ENCODE assay signal across 1 cellular context in the genomic region with DNA sequence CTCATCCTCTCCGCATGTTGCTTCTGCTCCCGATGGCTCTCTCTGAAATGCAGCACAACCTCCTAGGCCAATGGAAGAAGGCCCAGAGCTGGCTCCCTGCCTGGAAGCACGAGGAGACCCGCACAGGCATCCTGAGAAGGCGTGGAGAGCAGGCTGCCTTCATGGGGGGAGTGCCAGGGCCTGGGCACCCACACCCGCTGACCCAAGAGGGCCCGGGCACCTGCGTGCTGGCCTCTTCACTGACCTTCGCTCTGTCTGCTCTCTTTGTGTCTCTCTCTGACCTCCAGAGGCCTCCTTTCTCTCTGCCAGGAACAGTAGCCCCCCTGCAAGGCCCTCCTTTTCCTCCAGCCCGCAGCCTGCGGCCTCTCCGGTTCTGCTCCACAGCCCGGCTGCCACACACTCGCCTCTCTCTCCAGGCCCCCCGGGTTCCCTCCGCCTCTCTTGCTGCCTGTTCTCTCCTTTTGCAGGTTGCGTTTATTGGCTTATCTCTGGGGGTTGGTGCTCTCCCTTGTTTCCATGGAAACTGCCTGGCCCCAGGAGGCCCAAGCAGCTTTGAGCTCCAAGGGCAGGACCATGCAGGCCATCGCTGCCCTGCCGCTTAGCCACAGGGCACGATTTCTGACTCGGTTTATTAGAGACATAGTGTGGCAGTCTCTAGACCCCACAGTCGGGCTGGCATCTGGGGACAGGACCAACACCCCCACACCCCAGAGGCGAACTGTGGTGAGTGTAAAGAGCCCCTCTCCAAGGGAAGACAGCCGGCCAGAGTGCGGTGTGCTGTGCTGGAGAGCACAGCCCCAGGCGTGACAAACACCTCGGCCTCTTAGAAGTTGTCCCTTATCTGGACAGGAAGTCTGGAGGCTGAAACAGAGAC.
TF ChIP-seq lines count a peak whose summit lies in the region.

No MANE protein-coding gene starts in this region.

TF ChIP-seq in K562, 482 proteins besides CTCF, POLR2A, EP300 and RAD21 (continued from another document):
- TF ChIP-seq, protein P1, sequence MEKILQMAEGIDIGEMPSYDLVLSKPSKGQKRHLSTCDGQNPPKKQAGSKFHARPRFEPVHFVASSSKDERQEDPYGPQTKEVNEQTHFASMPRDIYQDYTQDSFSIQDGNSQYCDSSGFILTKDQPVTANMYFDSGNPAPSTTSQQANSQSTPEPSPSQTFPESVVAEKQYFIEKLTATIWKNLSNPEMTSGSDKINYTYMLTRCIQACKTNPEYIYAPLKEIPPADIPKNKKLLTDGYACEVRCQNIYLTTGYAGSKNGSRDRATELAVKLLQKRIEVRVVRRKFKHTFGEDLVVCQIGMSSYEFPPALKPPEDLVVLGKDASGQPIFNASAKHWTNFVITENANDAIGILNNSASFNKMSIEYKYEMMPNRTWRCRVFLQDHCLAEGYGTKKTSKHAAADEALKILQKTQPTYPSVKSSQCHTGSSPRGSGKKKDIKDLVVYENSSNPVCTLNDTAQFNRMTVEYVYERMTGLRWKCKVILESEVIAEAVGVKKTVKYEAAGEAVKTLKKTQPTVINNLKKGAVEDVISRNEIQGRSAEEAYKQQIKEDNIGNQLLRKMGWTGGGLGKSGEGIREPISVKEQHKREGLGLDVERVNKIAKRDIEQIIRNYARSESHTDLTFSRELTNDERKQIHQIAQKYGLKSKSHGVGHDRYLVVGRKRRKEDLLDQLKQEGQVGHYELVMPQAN (IDR thresholded peaks at IDR 0.05; ENCODE audit: borderline replicate concordance), result no peak
- TF ChIP-seq ZNF717 (CRISPR knock-in tag; IDR thresholded peaks at IDR 0.05) (no peak), NFE2 (IDR thresholded peaks at IDR 0.05; ENCODE audit: low read depth) (no peak), CBFB (CRISPR knock-in tag; IDR thresholded peaks at IDR 0.05) (0 out of 2 replicates have a peak, but pooled peaks have one; percentile 26), TBP (optimal IDR thresholded peaks at IDR 0.05; ENCODE audit: low read depth, low read length) (no peak)
- TF ChIP-seq, protein P2, sequence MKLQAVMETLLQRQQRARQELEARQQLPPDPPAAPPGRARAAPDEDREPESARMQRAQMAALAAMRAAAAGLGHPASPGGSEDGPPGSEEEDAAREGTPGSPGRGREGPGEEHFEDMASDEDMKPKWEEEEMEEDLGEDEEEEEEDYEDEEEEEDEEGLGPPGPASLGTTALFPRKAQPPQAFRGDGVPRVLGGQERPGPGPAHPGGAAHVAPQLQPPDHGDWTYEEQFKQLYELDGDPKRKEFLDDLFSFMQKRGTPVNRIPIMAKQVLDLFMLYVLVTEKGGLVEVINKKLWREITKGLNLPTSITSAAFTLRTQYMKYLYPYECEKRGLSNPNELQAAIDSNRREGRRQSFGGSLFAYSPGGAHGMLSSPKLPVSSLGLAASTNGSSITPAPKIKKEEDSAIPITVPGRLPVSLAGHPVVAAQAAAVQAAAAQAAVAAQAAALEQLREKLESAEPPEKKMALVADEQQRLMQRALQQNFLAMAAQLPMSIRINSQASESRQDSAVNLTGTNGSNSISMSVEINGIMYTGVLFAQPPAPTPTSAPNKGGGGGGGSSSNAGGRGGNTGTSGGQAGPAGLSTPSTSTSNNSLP (IDR thresholded peaks at IDR 0.05; ENCODE audit: borderline replicate concordance, low read depth, low read length), result no peak
- TF ChIP-seq, protein P3, sequence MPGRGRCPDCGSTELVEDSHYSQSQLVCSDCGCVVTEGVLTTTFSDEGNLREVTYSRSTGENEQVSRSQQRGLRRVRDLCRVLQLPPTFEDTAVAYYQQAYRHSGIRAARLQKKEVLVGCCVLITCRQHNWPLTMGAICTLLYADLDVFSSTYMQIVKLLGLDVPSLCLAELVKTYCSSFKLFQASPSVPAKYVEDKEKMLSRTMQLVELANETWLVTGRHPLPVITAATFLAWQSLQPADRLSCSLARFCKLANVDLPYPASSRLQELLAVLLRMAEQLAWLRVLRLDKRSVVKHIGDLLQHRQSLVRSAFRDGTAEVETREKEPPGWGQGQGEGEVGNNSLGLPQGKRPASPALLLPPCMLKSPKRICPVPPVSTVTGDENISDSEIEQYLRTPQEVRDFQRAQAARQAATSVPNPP (IDR thresholded peaks at IDR 0.05; ENCODE audit: borderline replicate concordance, insufficient read depth, insufficient read length), result no peak
- TF ChIP-seq, protein P4, sequence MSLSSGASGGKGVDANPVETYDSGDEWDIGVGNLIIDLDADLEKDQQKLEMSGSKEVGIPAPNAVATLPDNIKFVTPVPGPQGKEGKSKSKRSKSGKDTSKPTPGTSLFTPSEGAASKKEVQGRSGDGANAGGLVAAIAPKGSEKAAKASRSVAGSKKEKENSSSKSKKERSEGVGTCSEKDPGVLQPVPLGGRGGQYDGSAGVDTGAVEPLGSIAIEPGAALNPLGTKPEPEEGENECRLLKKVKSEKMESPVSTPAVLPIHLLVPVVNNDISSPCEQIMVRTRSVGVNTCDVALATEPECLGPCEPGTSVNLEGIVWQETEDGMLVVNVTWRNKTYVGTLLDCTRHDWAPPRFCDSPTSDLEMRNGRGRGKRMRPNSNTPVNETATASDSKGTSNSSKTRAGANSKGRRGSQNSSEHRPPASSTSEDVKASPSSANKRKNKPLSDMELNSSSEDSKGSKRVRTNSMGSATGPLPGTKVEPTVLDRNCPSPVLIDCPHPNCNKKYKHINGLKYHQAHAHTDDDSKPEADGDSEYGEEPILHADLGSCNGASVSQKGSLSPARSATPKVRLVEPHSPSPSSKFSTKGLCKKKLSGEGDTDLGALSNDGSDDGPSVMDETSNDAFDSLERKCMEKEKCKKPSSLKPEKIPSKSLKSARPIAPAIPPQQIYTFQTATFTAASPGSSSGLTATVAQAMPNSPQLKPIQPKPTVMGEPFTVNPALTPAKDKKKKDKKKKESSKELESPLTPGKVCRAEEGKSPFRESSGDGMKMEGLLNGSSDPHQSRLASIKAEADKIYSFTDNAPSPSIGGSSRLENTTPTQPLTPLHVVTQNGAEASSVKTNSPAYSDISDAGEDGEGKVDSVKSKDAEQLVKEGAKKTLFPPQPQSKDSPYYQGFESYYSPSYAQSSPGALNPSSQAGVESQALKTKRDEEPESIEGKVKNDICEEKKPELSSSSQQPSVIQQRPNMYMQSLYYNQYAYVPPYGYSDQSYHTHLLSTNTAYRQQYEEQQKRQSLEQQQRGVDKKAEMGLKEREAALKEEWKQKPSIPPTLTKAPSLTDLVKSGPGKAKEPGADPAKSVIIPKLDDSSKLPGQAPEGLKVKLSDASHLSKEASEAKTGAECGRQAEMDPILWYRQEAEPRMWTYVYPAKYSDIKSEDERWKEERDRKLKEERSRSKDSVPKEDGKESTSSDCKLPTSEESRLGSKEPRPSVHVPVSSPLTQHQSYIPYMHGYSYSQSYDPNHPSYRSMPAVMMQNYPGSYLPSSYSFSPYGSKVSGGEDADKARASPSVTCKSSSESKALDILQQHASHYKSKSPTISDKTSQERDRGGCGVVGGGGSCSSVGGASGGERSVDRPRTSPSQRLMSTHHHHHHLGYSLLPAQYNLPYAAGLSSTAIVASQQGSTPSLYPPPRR (CRISPR knock-in tag; IDR thresholded peaks at IDR 0.05; ENCODE audit: borderline replicate concordance), result no peak
- TF ChIP-seq, protein P5, sequence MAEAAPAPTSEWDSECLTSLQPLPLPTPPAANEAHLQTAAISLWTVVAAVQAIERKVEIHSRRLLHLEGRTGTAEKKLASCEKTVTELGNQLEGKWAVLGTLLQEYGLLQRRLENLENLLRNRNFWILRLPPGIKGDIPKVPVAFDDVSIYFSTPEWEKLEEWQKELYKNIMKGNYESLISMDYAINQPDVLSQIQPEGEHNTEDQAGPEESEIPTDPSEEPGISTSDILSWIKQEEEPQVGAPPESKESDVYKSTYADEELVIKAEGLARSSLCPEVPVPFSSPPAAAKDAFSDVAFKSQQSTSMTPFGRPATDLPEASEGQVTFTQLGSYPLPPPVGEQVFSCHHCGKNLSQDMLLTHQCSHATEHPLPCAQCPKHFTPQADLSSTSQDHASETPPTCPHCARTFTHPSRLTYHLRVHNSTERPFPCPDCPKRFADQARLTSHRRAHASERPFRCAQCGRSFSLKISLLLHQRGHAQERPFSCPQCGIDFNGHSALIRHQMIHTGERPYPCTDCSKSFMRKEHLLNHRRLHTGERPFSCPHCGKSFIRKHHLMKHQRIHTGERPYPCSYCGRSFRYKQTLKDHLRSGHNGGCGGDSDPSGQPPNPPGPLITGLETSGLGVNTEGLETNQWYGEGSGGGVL (CRISPR knock-in tag; IDR thresholded peaks at IDR 0.05), result no peak
- TF ChIP-seq, protein P6, sequence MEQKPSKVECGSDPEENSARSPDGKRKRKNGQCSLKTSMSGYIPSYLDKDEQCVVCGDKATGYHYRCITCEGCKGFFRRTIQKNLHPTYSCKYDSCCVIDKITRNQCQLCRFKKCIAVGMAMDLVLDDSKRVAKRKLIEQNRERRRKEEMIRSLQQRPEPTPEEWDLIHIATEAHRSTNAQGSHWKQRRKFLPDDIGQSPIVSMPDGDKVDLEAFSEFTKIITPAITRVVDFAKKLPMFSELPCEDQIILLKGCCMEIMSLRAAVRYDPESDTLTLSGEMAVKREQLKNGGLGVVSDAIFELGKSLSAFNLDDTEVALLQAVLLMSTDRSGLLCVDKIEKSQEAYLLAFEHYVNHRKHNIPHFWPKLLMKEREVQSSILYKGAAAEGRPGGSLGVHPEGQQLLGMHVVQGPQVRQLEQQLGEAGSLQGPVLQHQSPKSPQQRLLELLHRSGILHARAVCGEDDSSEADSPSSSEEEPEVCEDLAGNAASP (IDR thresholded peaks at IDR 0.05), result no peak
